Comparison of ENCODE assay signal across 21 cellular contexts in the genomic region with DNA sequence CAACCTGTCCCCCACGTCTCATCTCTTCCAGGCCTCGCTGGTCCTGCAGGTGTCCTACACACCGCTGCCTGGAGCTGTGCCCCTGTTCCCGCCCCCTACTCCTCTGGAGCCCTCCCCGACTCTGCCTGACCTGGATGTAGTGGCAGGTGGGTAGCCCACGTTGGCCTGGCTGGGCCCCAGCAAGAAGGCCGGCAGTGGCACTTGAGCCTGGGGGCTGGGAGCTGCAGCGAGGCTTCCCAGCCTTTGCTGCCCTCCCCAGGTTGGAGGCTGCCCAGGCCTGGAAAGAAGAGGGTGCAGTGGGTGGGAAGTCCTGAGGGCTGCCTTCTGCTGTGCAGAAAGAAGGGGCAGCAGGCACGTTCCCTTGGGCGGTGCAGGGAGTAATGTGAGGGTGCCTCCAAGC. TPM values are rescaled to one million over a fixed set of nuclear protein-coding genes. Genes with fewer than 3 reads are reported as not detected.
DNase-seq lines count a peak whose midpoint lies in the region; ATAC-seq, FAIRE-seq and TF ChIP-seq lines count a peak whose summit lies in the region.
"Had no signal": no experiment of that assay in that cellular context is flagged by ENCODE, and none has a peak within 500 bp of the region (broad histone marks: within the 10 kb centered on the region; RNA-seq: fewer than 3 reads in every experiment).

No MANE protein-coding gene starts in this region.

- H3K9ac ChIP-seq in HepG2 (ENCODE audit: insufficient read depth, low read depth, low read length): no peak overlapping the region

- TF ChIP-seq POLR2A in HepG2 (IDR thresholded peaks at IDR 0.05; ENCODE audit: insufficient read depth in 1 of 2, low read depth in 2 of 2, low read length in 2 of 2) (no peak), right lobe of liver (IDR thresholded peaks at IDR 0.05) (no peak), Peyer's patch (IDR thresholded peaks at IDR 0.05) (no peak)

- H3K36me3 Mint-ChIP-seq in WTC11: no peaks in the 10 kb centered on the region
- no peaks in the 10 kb centered on the region for H3K36me3 Mint-ChIP-seq in activated naive CD8-positive, alpha-beta T cell treated with anti-CD3 and anti-CD28 coated beads for 36 hours
- H3K36me3 Mint-ChIP-seq: CD4-positive, CD25-positive, alpha-beta regulatory T cell; CD8-positive, alpha-beta memory T cell had no signal

- peaks cover 14 to 44% of the 10 kb centered on the region in 2 experiments; a peak in 4 of 5 replicates for H3K27me3 ChIP-seq in HepG2 (ENCODE audit: control insufficient read depth in 1 of 2, insufficient read depth in 2 of 2, low read length in 2 of 2)
- H3K27me3 ChIP-seq in right lobe of liver: no peaks in the 10 kb centered on the region
- H3K27me3 ChIP-seq in upper lobe of right lung: no peaks in the 10 kb centered on the region
- no peaks in the 10 kb centered on the region for H3K27me3 ChIP-seq in Peyer's patch
- H3K27me3 ChIP-seq in ascending aorta: no peaks in the 10 kb centered on the region

- H3K4me1 Mint-ChIP-seq in WTC11: no peaks in the 10 kb centered on the region
- H3K4me1 Mint-ChIP-seq in activated naive CD8-positive, alpha-beta T cell treated with anti-CD3 and anti-CD28 coated beads for 36 hours: peaks cover 2% of the 10 kb centered on the region

- no peak for TF ChIP-seq RAD21 in HepG2 (CRISPR knock-in tag; IDR thresholded peaks at IDR 0.05)

- H3K4me1 ChIP-seq in HepG2 (ENCODE audit: insufficient read depth, low read length) (no peaks in the 10 kb centered on the region), right lobe of liver (no peaks in the 10 kb centered on the region), upper lobe of right lung (no peaks in the 10 kb centered on the region), Peyer's patch (no peaks in the 10 kb centered on the region), ascending aorta (no peaks in the 10 kb centered on the region)

- no peak for DNase-seq in HepG2 (ENCODE audit: low spot score)
- DNase-seq in right lobe of liver: no peak
- DNase-seq in WTC11 (ENCODE audit: low spot score): no peak
- DNase-seq in mesenteric fat pad (ENCODE audit: low spot score): peak; percentile 72
- peak; percentile 38 for DNase-seq in upper lobe of right lung
- DNase-seq in activated naive CD8-positive, alpha-beta T cell treated with anti-CD3 and anti-CD28 coated beads for 36 hours: no peak
- no peak for DNase-seq in Peyer's patch
- DNase-seq in ascending aorta (ENCODE audit: low spot score in 2 of 2): no peak
- DNase-seq: C1 segment of cervical spinal cord; CD4-positive, CD25-positive, alpha-beta regulatory T cell; CD8-positive, alpha-beta memory T cell; COR-L47; DMS153; DMS79; GDM1; KG1 had no signal

- no peak overlapping the region for H3K4me2 ChIP-seq in HepG2 (ENCODE audit: low read depth, low read length)

- no peak for TF ChIP-seq EP300 in HepG2 (IDR thresholded peaks at IDR 0.05; ENCODE audit: low read depth in 2 of 2, low read length in 2 of 2)
- TF ChIP-seq EP300 in HepG2 (CRISPR knock-in tag; IDR thresholded peaks at IDR 0.05; ENCODE audit: borderline replicate concordance): no peak

- no peaks in the 10 kb centered on the region for H3K27me3 Mint-ChIP-seq in WTC11 (ENCODE audit: low read depth)
- peaks cover 3% of the 10 kb centered on the region for H3K27me3 Mint-ChIP-seq in activated naive CD8-positive, alpha-beta T cell treated with anti-CD3 and anti-CD28 coated beads for 36 hours

- no peaks in the 10 kb centered on the region for H4K20me1 ChIP-seq in HepG2 (ENCODE audit: insufficient read depth, low read length)

- WGBS in HepG2 (ENCODE audit: low lambda C conversion rate): 14% methylated on average over 9 of the region's 10 CpGs
- WGBS in right lobe of liver (ENCODE audit: insufficient coverage, low coverage, low lambda C conversion rate, missing lambda C conversion rate): no CpG with 5 or more reads among the region's 10 CpGs

- H3K27ac Mint-ChIP-seq in WTC11: no peak overlapping the region
- no peak overlapping the region for H3K27ac Mint-ChIP-seq in activated naive CD8-positive, alpha-beta T cell treated with anti-CD3 and anti-CD28 coated beads for 36 hours
- H3K27ac Mint-ChIP-seq: B cell; CD4-positive, CD25-positive, alpha-beta regulatory T cell; CD8-positive, alpha-beta memory T cell had no signal

- no peaks in the 10 kb centered on the region for H3K9me3 Mint-ChIP-seq in WTC11
- H3K9me3 Mint-ChIP-seq in activated naive CD8-positive, alpha-beta T cell treated with anti-CD3 and anti-CD28 coated beads for 36 hours: no peaks in the 10 kb centered on the region
- H3K9me3 Mint-ChIP-seq: CD4-positive, CD25-positive, alpha-beta regulatory T cell; CD8-positive, alpha-beta memory T cell had no signal

- in situ Hi-C loops in HepG2 (cut with HindIII; ENCODE audit: extremely low pct_ligation_motif_present, low pct_unique_long_range_greater_than_20kb): loop anchor here (10.0 kb wide), 1 partner anchor 287 kb away; a partner anchor contains a TSS

- H2AFZ ChIP-seq in HepG2 (ENCODE audit: low read length): no peak overlapping the region

- no peaks in the 10 kb centered on the region for H3K79me2 ChIP-seq in HepG2 (ENCODE audit: insufficient read depth, low read length)

- intact Hi-C loops in HepG2 (cut with micrococcal nuclease; ENCODE audit: unreplicated experiment) (loop anchor here (5.0 kb wide), 1 partner anchor 54 kb away; no protein-coding TSS in a partner anchor), right lobe of liver (cut with DNase I) (loop anchor here in 1 of 2 donors (10.0 kb wide), 1 partner anchor 207 kb away; no protein-coding TSS in a partner anchor), upper lobe of right lung (cut with DNase I) (loop anchor here (5.0 kb wide), 1 partner anchor 209 kb away; no protein-coding TSS in a partner anchor), ascending aorta (cut with DNase I) (no loop called here)

- no peak overlapping the region for H3K4me3 ChIP-seq in HepG2 (replicated peaks in 1 of 3; ENCODE audit: insufficient read depth in 1 of 3, low read depth in 2 of 3, low read length in 3 of 3)
- H3K4me3 ChIP-seq in right lobe of liver: no peak overlapping the region
- no peak overlapping the region for H3K4me3 ChIP-seq in upper lobe of right lung
- no peak overlapping the region for H3K4me3 ChIP-seq in Peyer's patch
- no peak overlapping the region for H3K4me3 ChIP-seq in ascending aorta

- peak; percentile 28 for TF ChIP-seq CTCF in HepG2 (CRISPR knock-in tag; IDR thresholded peaks at IDR 0.05)
- no peak for TF ChIP-seq CTCF in right lobe of liver (IDR thresholded peaks at IDR 0.05)
- TF ChIP-seq CTCF in WTC11 (IDR thresholded peaks at IDR 0.05): no peak
- TF ChIP-seq CTCF in upper lobe of right lung (IDR thresholded peaks at IDR 0.05): no peak
- TF ChIP-seq CTCF in Peyer's patch (IDR thresholded peaks at IDR 0.05): no peak
- no peak for TF ChIP-seq CTCF in ascending aorta (IDR thresholded peaks at IDR 0.05)

- peak; percentile 11; the same call in 2 of the 3 replicates for ATAC-seq in HepG2
- no peak for ATAC-seq in right lobe of liver
- peak; percentile 23 for ATAC-seq in WTC11
- ATAC-seq in upper lobe of right lung: no peak
- ATAC-seq: HCT116 had no signal

- FAIRE-seq in HepG2 (lab: Jason Lieb, UNC): no peak
- FAIRE-seq: GM12892, GM18507, H54 had no signal

- H3K9me3 ChIP-seq in HepG2 (ENCODE audit: low read length): no peaks in the 10 kb centered on the region
- no peaks in the 10 kb centered on the region for H3K9me3 ChIP-seq in right lobe of liver
- H3K9me3 ChIP-seq in upper lobe of right lung: no peaks in the 10 kb centered on the region
- no peaks in the 10 kb centered on the region for H3K9me3 ChIP-seq in Peyer's patch
- H3K9me3 ChIP-seq in ascending aorta: no peaks in the 10 kb centered on the region

- CTCF ChIA-PET in HepG2 (lab: Yijun Ruan, JAX; ENCODE audit: low intra/inter-chr PET ratio, low total read pairs): interaction anchor here (6.5 kb wide), 1 partner anchor 212 kb away, joined by 80 read pairs; no protein-coding TSS in a partner anchor
- CTCF ChIA-PET in WTC11 (lab: Charles Lee): interaction anchor here (0.6 to 6.2 kb wide), 5 partner anchors 18 to 212 kb away, joined by 3 to 116 read pairs (median 47); a partner anchor contains a TSS

- BruUV-seq in HepG2 (replicated peaks; lab: Mats Ljungman, UMichigan): no TSS peak

- no peak overlapping the region for H3K4me3 Mint-ChIP-seq in WTC11
- H3K4me3 Mint-ChIP-seq in activated naive CD8-positive, alpha-beta T cell treated with anti-CD3 and anti-CD28 coated beads for 36 hours: no peak overlapping the region
- H3K4me3 Mint-ChIP-seq: B cell; CD4-positive, CD25-positive, alpha-beta regulatory T cell; CD8-positive, alpha-beta memory T cell had no signal

- H3K36me3 ChIP-seq in HepG2 (replicated peaks in 1 of 2; ENCODE audit: control insufficient read depth in 1 of 2, insufficient read depth in 2 of 2, low read length in 2 of 2) (no peaks in the 10 kb centered on the region), right lobe of liver (peaks cover 0 to 6% (median 0%) of the 10 kb centered on the region in 4 donors), upper lobe of right lung (no peaks in the 10 kb centered on the region), Peyer's patch (no peaks in the 10 kb centered on the region), ascending aorta (no peaks in the 10 kb centered on the region)

- POLR2A ChIA-PET in HepG2 (lab: Yijun Ruan, JAX): no interaction called here
- POLR2A ChIA-PET in WTC11 (lab: Charles Lee): no interaction called here

- H3K27ac ChIP-seq in HepG2 (ENCODE audit: extremely low read length, insufficient read depth, low read length) (no peak overlapping the region), right lobe of liver (no peak overlapping the region), upper lobe of right lung (no peak overlapping the region), Peyer's patch (no peak overlapping the region), ascending aorta (no peak overlapping the region)

RNA-seq across cellular contexts. Expression of a gene that starts 58.4 kb away (rescaled TPM):
- total RNA-seq in HepG2 (2016; rRNA removed; fragmentation: Illumina TruSeq; extraction: Trizol) (0.15 and 0.17 TPM in 2 replicates), right lobe of liver (10 to 100 TPM; 21.8 to 55.0 (median 32.9) TPM), WTC11 (2021) (14.8 to 15.5 TPM (median 15.0 TPM) in 3 replicates), mesenteric fat pad (54.1 TPM), upper lobe of right lung (37.7 TPM), Peyer's patch (10 to 100 TPM in 1 of 4 donors, 1 to 10 TPM in 3; 2.8 to 14.9 (median 4.0) TPM), ascending aorta (58.3 TPM)
- 0.09 TPM in 1 of 2 replicates, not detected in the other for total RNA-seq in HepG2 (2016; cell fraction: cytosol; rRNA removed; fragmentation: Illumina TruSeq; extraction: Trizol; ENCODE audit: low read depth)
- total RNA-seq in HepG2 (2016; cell fraction: insoluble cytoplasmic fraction; rRNA removed; fragmentation: Illumina TruSeq; extraction: Trizol): 0.21 and 0.22 TPM in 2 replicates
- total RNA-seq in HepG2 (2016; cell fraction: membrane; rRNA removed; fragmentation: Illumina TruSeq; extraction: Trizol): 0.24 and 0.46 TPM in 2 replicates
- 0.09 and 0.78 TPM in 2 replicates for total RNA-seq in HepG2 (2016; cell fraction: nucleus; rRNA removed; fragmentation: Illumina TruSeq; extraction: Trizol)
- 2.4 and 4.5 TPM in 2 replicates for polyA plus RNA-seq in HepG2 (2011; rRNA removed)
- polyA plus RNA-seq in HepG2 (2011; cell fraction: cytosol; rRNA removed): 1.8 and 2.1 TPM in 2 replicates
- 4.5 and 8.3 TPM in 2 replicates for polyA plus RNA-seq in HepG2 (2011; cell fraction: nucleus; rRNA removed)
- 6.7 and 10.7 TPM in 2 replicates for polyA plus RNA-seq in HepG2 (2012)
- 0.02 and 0.16 TPM in 2 replicates for polyA plus RNA-seq in HepG2 (2016; cell fraction: cytosol; fragmentation: Illumina TruSeq; extraction: Trizol; ENCODE audit: low read depth)
- polyA plus RNA-seq in HepG2 (2016; cell fraction: insoluble cytoplasmic fraction; fragmentation: Illumina TruSeq; extraction: Trizol; ENCODE audit: low read depth): 0.29 and 0.50 TPM in 2 replicates
- polyA plus RNA-seq in HepG2 (2016; cell fraction: membrane; fragmentation: Illumina TruSeq; extraction: Trizol; ENCODE audit: low read depth): 0.08 and 0.21 TPM in 2 replicates
- 0.85 and 1.3 TPM in 2 replicates for polyA plus RNA-seq in HepG2 (2016; cell fraction: nucleus; fragmentation: Illumina TruSeq; extraction: Trizol; ENCODE audit: insufficient read depth, low read depth)
- 1.7 and 9.6 TPM in 2 replicates for polyA minus RNA-seq in HepG2 (2011; rRNA and poly(A)+ RNA removed; ENCODE audit: low replicate concordance)
- 2.0 and 5.3 TPM in 2 replicates for polyA minus RNA-seq in HepG2 (2011; cell fraction: cytosol; rRNA and poly(A)+ RNA removed)
- 5.9 and 8.8 TPM in 2 replicates for polyA minus RNA-seq in HepG2 (2011; cell fraction: nucleus; rRNA and poly(A)+ RNA removed)
- total RNA-seq in activated naive CD8-positive, alpha-beta T cell treated with anti-CD3 and anti-CD28 coated beads for 36 hours: 1 to 10 TPM; 4.3 to 5.5 TPM

Comparison
In these comparisons a context has a peak if more than half of its experiments do, and no peak if none do; other contexts are left out.
1. ATAC-seq: peak in HepG2 (single experiment) and WTC11 (single experiment); none in right lobe of liver (0 of 4) and upper lobe of right lung (single experiment).
2. DNase-seq: peak in mesenteric fat pad (single experiment) and upper lobe of right lung (single experiment); none in HepG2 (single experiment), right lobe of liver (0 of 3), WTC11 (single experiment), activated naive CD8-positive, alpha-beta T cell treated with anti-CD3 and anti-CD28 coated beads for 36 hours (single experiment), Peyer's patch (0 of 3) and ascending aorta (0 of 2).